8 cellular contexts compared by ENCODE assay signal in genomic region chr5:151315998-151316597, GRCh38. TPM values are rescaled to one million over a fixed set of nuclear protein-coding genes. Genes with fewer than 3 reads are reported as not detected.
DNase-seq lines count a peak whose midpoint lies in the region; ATAC-seq, FAIRE-seq and TF ChIP-seq lines count a peak whose summit lies in the region.

No MANE protein-coding gene starts in this region.

- H3K9me3 ChIP-seq in endothelial cell of umbilical vein (replicated peaks; ENCODE audit: control insufficient read depth, insufficient read depth, low read length), result no peaks in the 10 kb centered on the region

- no peak overlapping the region for H3K27ac Mint-ChIP-seq in stimulated activated memory B cell treated with anti-CD40 and anti-IgM and Interleukin-4, amounts not matched to agents 10 μg/mL and 1 μg/mL and 100 μg/mL, for 72 hours

- no peak overlapping the region for H3K9ac ChIP-seq in endothelial cell of umbilical vein (replicated peaks; ENCODE audit: extremely low read depth, insufficient read depth, low read length)

- no TSS peak for BruUV-seq in endothelial cell of umbilical vein (replicated peaks; lab: Mats Ljungman, UMichigan)

- H3K36me3 ChIP-seq in endothelial cell of umbilical vein (ENCODE audit: control insufficient read depth in 2 of 2, extremely low read depth in 1 of 2, insufficient read depth in 2 of 2, low read length in 2 of 2), result no peaks in the 10 kb centered on the region

- intact Hi-C loops in endothelial cell of umbilical vein (cut with micrococcal nuclease), result loop anchor here (1.0 to 10.0 kb wide), 6 partner anchors 151 to 426 kb away; no protein-coding TSS in a partner anchor

- TF ChIP-seq POLR2A in endothelial cell of umbilical vein (IDR thresholded peaks at IDR 0.05; ENCODE audit: low read depth, low read length), result no peak

- H3K9me1 ChIP-seq in endothelial cell of umbilical vein (replicated peaks; ENCODE audit: control insufficient read depth, extremely low read depth, insufficient read depth, low read length), result no peaks in the 10 kb centered on the region

- peak; percentile 5 for DNase-seq in AG04449 (ENCODE audit: low read depth, low spot score)
- peak; percentile 80 for DNase-seq in NCI-H2196 (lab: John Stamatoyannopoulos, UW; ENCODE audit: unreplicated experiment)
- DNase-seq in activated CD4-positive, alpha-beta T cell treated with anti-CD3 and anti-CD28 coated beads, Interleukin-2, amount 50 U/mL, for 4 hours, result peak; percentile 46 to 54
- peak; percentile 73 for DNase-seq in endothelial cell of umbilical vein (ENCODE audit: low read depth, low spot score)
- peak; percentile 77 for DNase-seq in myocyte (ENCODE audit: low read depth)

- H3K4me3 ChIP-seq in AG04449 (ENCODE audit: low read depth, low read length), result no peak overlapping the region
- no peak overlapping the region for H3K4me3 ChIP-seq in GM12875 (ENCODE audit: low read depth, low read length)
- no peak overlapping the region for H3K4me3 ChIP-seq in endothelial cell of umbilical vein (replicated peaks in 1 of 3; ENCODE audit: insufficient read depth in 1 of 3, low read depth in 1 of 3, low read length in 3 of 3)

- H3K9me3 Mint-ChIP-seq in stimulated activated memory B cell treated with anti-CD40 and anti-IgM and Interleukin-4, amounts not matched to agents 10 μg/mL and 1 μg/mL and 100 μg/mL, for 72 hours, result peaks cover 6% of the 10 kb centered on the region

- CTCF ChIA-PET in AG04449 (lab: Yijun Ruan, JAX) (interaction anchor here (0.6 to 1.9 kb wide), 15 partner anchors 8 to 428 kb away, joined by 3 to 12 read pairs (median 4); no protein-coding TSS in a partner anchor), endothelial cell of umbilical vein (lab: Charles Lee) (interaction anchor here (0.5 to 1.8 kb wide), 41 partner anchors 9 to 609 kb away, joined by 3 to 18 read pairs (median 4); partner anchors contain the start of genes CCDC69, GLRA1, GM2A and SLC36A1)

- no peak overlapping the region for H3K4me3 Mint-ChIP-seq in stimulated activated memory B cell treated with anti-CD40 and anti-IgM and Interleukin-4, amounts not matched to agents 10 μg/mL and 1 μg/mL and 100 μg/mL, for 72 hours

- no peaks in the 10 kb centered on the region for H3K79me2 ChIP-seq in endothelial cell of umbilical vein (ENCODE audit: control insufficient read depth, insufficient read depth, low read length)

- H3K27me3 Mint-ChIP-seq in stimulated activated memory B cell treated with anti-CD40 and anti-IgM and Interleukin-4, amounts not matched to agents 10 μg/mL and 1 μg/mL and 100 μg/mL, for 72 hours, result no peaks in the 10 kb centered on the region

- TF ChIP-seq CTCF in AG04449 (IDR thresholded peaks at IDR 0.05; ENCODE audit: insufficient read depth, low read length, missing control alignments), result peak; percentile 80
- TF ChIP-seq CTCF in GM12875 (IDR thresholded peaks at IDR 0.05; ENCODE audit: borderline replicate concordance, insufficient read depth, low read depth, low read length), result peak; percentile 86
- peak; percentile 88 to 90 for TF ChIP-seq CTCF in endothelial cell of umbilical vein (IDR thresholded peaks at IDR 0.05; ENCODE audit: extremely low read depth in 1 of 2, insufficient read depth in 1 of 2, low read depth in 1 of 2, low read length in 2 of 2)

- H2AFZ ChIP-seq in endothelial cell of umbilical vein (ENCODE audit: low read depth, low read length), result no peak overlapping the region

- peaks cover 3% of the 10 kb centered on the region for H3K36me3 Mint-ChIP-seq in stimulated activated memory B cell treated with anti-CD40 and anti-IgM and Interleukin-4, amounts not matched to agents 10 μg/mL and 1 μg/mL and 100 μg/mL, for 72 hours

- H4K20me1 ChIP-seq in endothelial cell of umbilical vein (replicated peaks; ENCODE audit: control insufficient read depth, extremely low read depth, insufficient read depth, low read length), result no peaks in the 10 kb centered on the region

- no peaks in the 10 kb centered on the region for H3K4me1 ChIP-seq in endothelial cell of umbilical vein (ENCODE audit: control insufficient read depth, extremely low read depth, insufficient read depth, low read length)

- H3K4me1 Mint-ChIP-seq in stimulated activated memory B cell treated with anti-CD40 and anti-IgM and Interleukin-4, amounts not matched to agents 10 μg/mL and 1 μg/mL and 100 μg/mL, for 72 hours, result peaks cover 15% of the 10 kb centered on the region

- ATAC-seq in HG02763 (IDR thresholded peaks at IDR 0.05; ENCODE audit: unreplicated experiment), result peak; percentile 41
- ATAC-seq in stimulated activated memory B cell treated with anti-CD40 and anti-IgM and Interleukin-4, amounts not matched to agents 10 μg/mL and 1 μg/mL and 100 μg/mL, for 72 hours, result peak; percentile 76

- dilution Hi-C loops in endothelial cell of umbilical vein (cut with MboI; ENCODE audit: extremely low pct_ligation_motif_present, low sequenced_read_pairs), result no loop called here

- POLR2A ChIA-PET in AG04449 (lab: Yijun Ruan, JAX), result interaction anchor here (0.5 kb wide), 1 partner anchor 63 kb away, joined by 3 read pairs; the partner anchor contains the start of gene GM2A
- POLR2A ChIA-PET in endothelial cell of umbilical vein (lab: Charles Lee), result interaction anchor here (0.6 kb wide), 1 partner anchor 298 kb away, joined by 6 read pairs; no protein-coding TSS in a partner anchor

- H3K27ac ChIP-seq in endothelial cell of umbilical vein (ENCODE audit: insufficient read depth, low read depth, low read length), result no peak overlapping the region

- H3K4me2 ChIP-seq in endothelial cell of umbilical vein (ENCODE audit: insufficient read depth, low read length), result no peak overlapping the region

- peak; percentile 80 for FAIRE-seq in endothelial cell of umbilical vein (lab: Jason Lieb, UNC)

- H3K27me3 ChIP-seq in endothelial cell of umbilical vein (ENCODE audit: control insufficient read depth in 2 of 2, insufficient read depth in 2 of 2, low read length in 2 of 2), result no peaks in the 10 kb centered on the region

TF ChIP-seq in endothelial cell of umbilical vein, 7 proteins besides CTCF, POLR2A, EP300 and RAD21:
- TF ChIP-seq EZH2 (IDR thresholded peaks at IDR 0.05; ENCODE audit: borderline replicate concordance, low read depth, low read length, severe bottlenecking), result no peak
- TF ChIP-seq MYC (IDR thresholded peaks at IDR 0.05; ENCODE audit: low read depth, low read length), result no peak
- no peak for TF ChIP-seq GATA2 (IDR thresholded peaks at IDR 0.05; ENCODE audit: insufficient read depth, insufficient read length, low read depth, low read length)
- no peak for TF ChIP-seq JUN (IDR thresholded peaks at IDR 0.05; ENCODE audit: borderline replicate concordance, insufficient read depth, insufficient read length, low read depth)
- TF ChIP-seq POLR2AphosphoS5 (IDR thresholded peaks at IDR 0.05; ENCODE audit: insufficient read depth, low read depth, low read length), result no peak
- no peak for TF ChIP-seq FOS (IDR thresholded peaks at IDR 0.05; ENCODE audit: borderline replicate concordance, insufficient read depth, low read length)
TF ChIP-seq in endothelial cell of umbilical vein: peak in this region for 0.

RNA-seq across cellular contexts. Expression of gene SLC36A3, which starts 12.5 kb away (rescaled TPM):
- total RNA-seq in endothelial cell of umbilical vein (not detected in 2 replicates), myocyte (not detected in 2 replicates)
- polyA plus RNA-seq in endothelial cell of umbilical vein, result not detected in 2 replicates
- polyA plus RNA-seq in endothelial cell of umbilical vein (2011; cell fraction: cytosol; rRNA removed), result not detected in 2 replicates
- polyA plus RNA-seq in endothelial cell of umbilical vein (2011; cell fraction: nucleus; rRNA removed), result not detected in 2 replicates
- not detected in 2 replicates for polyA plus RNA-seq in endothelial cell of umbilical vein (2012)
- not detected in 2 replicates for polyA minus RNA-seq in endothelial cell of umbilical vein
- not detected for polyA minus RNA-seq in endothelial cell of umbilical vein (2011; cell fraction: cytosol; rRNA and poly(A)+ RNA removed)
- not detected in 2 replicates for polyA minus RNA-seq in endothelial cell of umbilical vein (2011; cell fraction: nucleus; rRNA and poly(A)+ RNA removed)
- not detected for polyA plus RNA-seq in myocyte (2012)

RNA-seq across cellular contexts. Expression of gene SLC36A2, which starts 31.3 kb away (rescaled TPM):
- total RNA-seq in endothelial cell of umbilical vein, result not detected in 2 replicates
- not detected in 2 replicates for polyA plus RNA-seq in endothelial cell of umbilical vein
- not detected in 2 replicates for polyA plus RNA-seq in endothelial cell of umbilical vein (2011; cell fraction: cytosol; rRNA removed)
- polyA plus RNA-seq in endothelial cell of umbilical vein (2011; cell fraction: nucleus; rRNA removed), result not detected in 2 replicates
- not detected in 2 replicates for polyA plus RNA-seq in endothelial cell of umbilical vein (2012)
- not detected in 2 replicates for polyA minus RNA-seq in endothelial cell of umbilical vein
- not detected for polyA minus RNA-seq in endothelial cell of umbilical vein (2011; cell fraction: cytosol; rRNA and poly(A)+ RNA removed)
- not detected in 2 replicates for polyA minus RNA-seq in endothelial cell of umbilical vein (2011; cell fraction: nucleus; rRNA and poly(A)+ RNA removed)
- not detected in 2 replicates for total RNA-seq in myocyte
- not detected for polyA plus RNA-seq in myocyte (2012)

Comparison
In these comparisons a context has a peak if more than half of its experiments do, and no peak if none do; other contexts are left out.
1. DNase-seq: peak in every context shown above with its lines; median percentile 80 in NCI-H2196; 77 in myocyte; 73 in endothelial cell of umbilical vein; 50 in activated CD4-positive, alpha-beta T cell treated with anti-CD3 and anti-CD28 coated beads, Interleukin-2, amount 50 U/mL, for 4 hours; 5 in AG04449.